ENCODE assay signal across 17 cellular contexts in genomic region chr17:59342681-59343127, GRCh38. TPM values are rescaled to one million over a fixed set of nuclear protein-coding genes. Genes with fewer than 3 reads are reported as not detected.
DNase-seq lines count a peak whose midpoint lies in the region; ATAC-seq, FAIRE-seq and TF ChIP-seq lines count a peak whose summit lies in the region.
"Had no signal": no experiment of that assay in that cellular context is flagged by ENCODE, and none has a peak within 500 bp of the region (broad histone marks: within the 10 kb centered on the region; RNA-seq: fewer than 3 reads in every experiment).

No MANE protein-coding gene starts in this region.

- SMC1A ChIA-PET in GM12878 (lab: Charles Lee; ENCODE audit: uncharacterized antibody, unreplicated experiment) = interaction anchor here (0.8 to 1.8 kb wide), 5 partner anchors 19 to 99 kb away, joined by 3 to 5 read pairs (median 4); no protein-coding TSS in a partner anchor

- DNase-seq in activated CD4-positive, CD25-positive, alpha-beta regulatory T cell (lab: John Stamatoyannopoulos, UW) = no peak
- no peak for DNase-seq in activated CD8-positive, alpha-beta T cell treated with anti-CD3 and anti-CD28 coated beads, Interleukin-2, amount 10 ng/mL, durations not matched to agents 7 days and 5 days
- DNase-seq in GM12878 (ENCODE audit: low read depth, low spot score) (no peak), SHP77 (lab: John Stamatoyannopoulos, UW) (no peak), body of pancreas (no peak), retina (no peak)
- DNase-seq in stimulated activated effector memory CD8-positive, alpha-beta T cell treated with anti-CD3 and anti-CD28 coated beads, Interleukin-12 subunit alpha, Interleukin-12 subunit beta, amount 100 ng/mL, for 72 hours (ENCODE audit: low spot score in 2 of 2) = peak; percentile 49 to 86
- DNase-seq: 8988T, COR-L47, midbrain, NCI-H1417 treated with DMSO at 0.1 percent for 48 hours, NCI-H526 had no signal

- no peak overlapping the region for H3K4me3 Mint-ChIP-seq in activated CD8-positive, alpha-beta T cell treated with anti-CD3 and anti-CD28 coated beads, Interleukin-2, amount 10 ng/mL, durations not matched to agents 7 days and 5 days
- H3K4me3 Mint-ChIP-seq in stimulated activated effector memory CD8-positive, alpha-beta T cell treated with anti-CD3 and anti-CD28 coated beads, Interleukin-12 subunit alpha, Interleukin-12 subunit beta, amount 100 ng/mL, for 72 hours = peak overlapping the region; percentile 46

- no peaks in the 10 kb centered on the region for H3K36me3 Mint-ChIP-seq in activated CD8-positive, alpha-beta T cell treated with anti-CD3 and anti-CD28 coated beads, Interleukin-2, amount 10 ng/mL, durations not matched to agents 7 days and 5 days (ENCODE audit: low read depth)
- peaks cover 7% of the 10 kb centered on the region for H3K36me3 Mint-ChIP-seq in stimulated activated effector memory CD8-positive, alpha-beta T cell treated with anti-CD3 and anti-CD28 coated beads, Interleukin-12 subunit alpha, Interleukin-12 subunit beta, amount 100 ng/mL, for 72 hours

- TF ChIP-seq POLR2A in GM12878 (IDR thresholded peaks at IDR 0.05; ENCODE audit: low read depth, low read length) (no peak), body of pancreas (IDR thresholded peaks at IDR 0.05) (no peak)

- H3K9me3 ChIP-seq in GM12878 (replicated peaks; ENCODE audit: control insufficient read depth, insufficient read depth, low read length) (no peaks in the 10 kb centered on the region), body of pancreas (no peaks in the 10 kb centered on the region)
- H3K9me3 ChIP-seq: prostate gland had no signal

- H3K4me3 ChIP-seq in GM12878 (no peak overlapping the region), body of pancreas (no peak overlapping the region)
- H3K4me3 ChIP-seq: prostate gland had no signal

- no TSS peak for BruUV-seq in GM12878 (replicated peaks; lab: Mats Ljungman, UMichigan)

- H3K4me1 ChIP-seq in GM12878 (ENCODE audit: control insufficient read depth, insufficient read depth, low read length) = no peaks in the 10 kb centered on the region
- H3K4me1 ChIP-seq in body of pancreas = peaks cover 35% of the 10 kb centered on the region
- H3K4me1 ChIP-seq: prostate gland had no signal

- RAD21 ChIA-PET in GM12878 (lab: Charles Lee; ENCODE audit: unreplicated experiment) = no interaction called here

- WGBS in GM12878 (ENCODE audit: insufficient coverage, insufficient replicate concordance, low lambda C conversion rate, missing lambda C conversion rate) = 1% methylated on average over 4 of the region's 4 CpGs
- 57 to 67% methylated on average over 3 to 4 of the region's 4 CpGs for WGBS in body of pancreas, 2 donors

- no peaks in the 10 kb centered on the region for H4K20me1 ChIP-seq in GM12878 (ENCODE audit: control insufficient read depth, insufficient read depth)

- H3K9ac ChIP-seq in GM12878 (ENCODE audit: control insufficient read depth, insufficient read depth, low read length) = no peak overlapping the region

- H3K27ac ChIP-seq in GM12878 (ENCODE audit: control insufficient read depth, insufficient read depth) (no peak overlapping the region), body of pancreas (no peak overlapping the region)
- H3K27ac ChIP-seq: prostate gland had no signal

- TF ChIP-seq EP300 in GM12878 (IDR thresholded peaks at IDR 0.05; ENCODE audit: borderline replicate concordance in 1 of 2, control insufficient read depth in 1 of 2, low read depth in 2 of 2, low read length in 2 of 2) = no peak

- intact Hi-C loops in GM12878 (cut with micrococcal nuclease; ENCODE audit: unreplicated experiment) (no loop called here), body of pancreas (cut with DNase I) (no loop called here)

- in situ Hi-C loops in GM12878 (cut with MboI) = no loop called here

- H3K27me3 ChIP-seq in GM12878 (replicated peaks in 1 of 2; ENCODE audit: control insufficient read depth in 2 of 2, insufficient read depth in 2 of 2, low read length in 1 of 2) = no peaks in the 10 kb centered on the region
- H3K27me3 ChIP-seq in body of pancreas = no peaks in the 10 kb centered on the region

- no peak overlapping the region for H3K4me2 ChIP-seq in GM12878 (ENCODE audit: control insufficient read depth, insufficient read depth)

- no peak for TF ChIP-seq RAD21 in GM12878 (IDR thresholded peaks at IDR 0.05; ENCODE audit: insufficient read depth, low read depth, low read length)

- peaks cover 29% of the 10 kb centered on the region for H3K4me1 Mint-ChIP-seq in activated CD8-positive, alpha-beta T cell treated with anti-CD3 and anti-CD28 coated beads, Interleukin-2, amount 10 ng/mL, durations not matched to agents 7 days and 5 days (ENCODE audit: low read depth)
- H3K4me1 Mint-ChIP-seq in stimulated activated effector memory CD8-positive, alpha-beta T cell treated with anti-CD3 and anti-CD28 coated beads, Interleukin-12 subunit alpha, Interleukin-12 subunit beta, amount 100 ng/mL, for 72 hours = peaks cover 69% of the 10 kb centered on the region

- no peaks in the 10 kb centered on the region for H3K27me3 Mint-ChIP-seq in activated CD8-positive, alpha-beta T cell treated with anti-CD3 and anti-CD28 coated beads, Interleukin-2, amount 10 ng/mL, durations not matched to agents 7 days and 5 days (ENCODE audit: low read depth)

- H3K36me3 ChIP-seq in GM12878 (ENCODE audit: control insufficient read depth in 2 of 2, insufficient read depth in 2 of 2, low read length in 1 of 2) (no peaks in the 10 kb centered on the region), body of pancreas (replicated peaks in 1 of 2; ENCODE audit: insufficient read depth in 1 of 2, low read depth in 2 of 2) (no peaks in the 10 kb centered on the region)
- H3K36me3 ChIP-seq: prostate gland had no signal

- FAIRE-seq in GM12878 (lab: Jason Lieb, UNC) = no peak
- FAIRE-seq: endometrium, frontal cortex, GM18507 had no signal

- H3K27ac Mint-ChIP-seq in activated CD8-positive, alpha-beta T cell treated with anti-CD3 and anti-CD28 coated beads, Interleukin-2, amount 10 ng/mL, durations not matched to agents 7 days and 5 days = peak overlapping the region; percentile 70
- peak overlapping the region; percentile 85 for H3K27ac Mint-ChIP-seq in stimulated activated effector memory CD8-positive, alpha-beta T cell treated with anti-CD3 and anti-CD28 coated beads, Interleukin-12 subunit alpha, Interleukin-12 subunit beta, amount 100 ng/mL, for 72 hours

- ATAC-seq in activated CD4-positive, CD25-positive, alpha-beta regulatory T cell treated with anti-CD3 and anti-CD28 coated beads, Interleukin-2, amount 50 U/mL, for 24 hours = peak; percentile 94
- ATAC-seq in activated CD8-positive, alpha-beta T cell treated with anti-CD3 and anti-CD28 coated beads, Interleukin-2, amount 10 ng/mL, durations not matched to agents 7 days and 5 days = peak; percentile 68
- peak; percentile 56 for ATAC-seq in GM12878
- ATAC-seq in stimulated activated effector memory CD8-positive, alpha-beta T cell treated with anti-CD3 and anti-CD28 coated beads, Interleukin-12 subunit alpha, Interleukin-12 subunit beta, amount 100 ng/mL, for 72 hours = peak; percentile 97
- no peak for ATAC-seq in body of pancreas

- TF ChIP-seq CTCF in GM12878 (IDR thresholded peaks at IDR 0.05 in 2 of 3, conservative IDR thresholded peaks at IDR 0.05 in 1 of 3; ENCODE audit: control insufficient read depth in 2 of 3, extremely low read depth in 1 of 3, insufficient read depth in 1 of 3, low read depth in 3 of 3, low read length in 3 of 3) (no peak), body of pancreas (IDR thresholded peaks at IDR 0.05) (no peak)

- no peak overlapping the region for H2AFZ ChIP-seq in GM12878 (ENCODE audit: control insufficient read depth, low read depth, low read length)

- H3K9me3 Mint-ChIP-seq in activated CD8-positive, alpha-beta T cell treated with anti-CD3 and anti-CD28 coated beads, Interleukin-2, amount 10 ng/mL, durations not matched to agents 7 days and 5 days (ENCODE audit: insufficient read depth) = no peaks in the 10 kb centered on the region
- H3K9me3 Mint-ChIP-seq in stimulated activated effector memory CD8-positive, alpha-beta T cell treated with anti-CD3 and anti-CD28 coated beads, Interleukin-12 subunit alpha, Interleukin-12 subunit beta, amount 100 ng/mL, for 72 hours = no peaks in the 10 kb centered on the region

- H3K79me2 ChIP-seq in GM12878 (ENCODE audit: control insufficient read depth, insufficient read depth, low read length) = no peaks in the 10 kb centered on the region

- POLR2A ChIA-PET in activated CD8-positive, alpha-beta T cell treated with anti-CD3 and anti-CD28 coated beads, Interleukin-2, amount 10 ng/mL, durations not matched to agents 7 days and 5 days (lab: Charles Lee) = interaction anchor here (1.1 kb wide), 1 partner anchor 10 kb away, joined by 4 read pairs; no protein-coding TSS in a partner anchor
- POLR2A ChIA-PET in GM12878 (lab: Charles Lee) = no interaction called here

- CTCF ChIA-PET in activated CD8-positive, alpha-beta T cell treated with anti-CD3 and anti-CD28 coated beads, Interleukin-2, amount 10 ng/mL, durations not matched to agents 7 days and 5 days (lab: Charles Lee) = interaction anchor here (1.1 to 2.1 kb wide), 7 partner anchors 10 to 99 kb away, joined by 3 to 10 read pairs (median 6); no protein-coding TSS in a partner anchor
- CTCF ChIA-PET in GM12878 (lab: Yijun Ruan, JAX) = interaction anchor here (1.3 to 1.6 kb wide), 3 partner anchors 13 to 99 kb away, joined by 3 to 6 read pairs (median 4); no protein-coding TSS in a partner anchor

RNA-seq across cellular contexts. Expression of gene YPEL2, which starts 11.2 kb away (rescaled TPM):
- 1 to 10 TPM; 9.0 to 10.0 TPM for total RNA-seq in activated CD8-positive, alpha-beta T cell treated with anti-CD3 and anti-CD28 coated beads, Interleukin-2, amount 10 ng/mL, durations not matched to agents 7 days and 5 days
- 23.6 and 27.1 TPM in 2 replicates for total RNA-seq in GM12878 (2013; cell fraction: nucleolus; rRNA removed)
- total RNA-seq in GM12878 (2014; rRNA removed) = 0.45 and 0.71 TPM in 2 replicates
- total RNA-seq in GM12878 (2014; rRNA removed; fragmentation: Illumina TruSeq; extraction: Trizol) = 0.63 and 0.64 TPM in 2 replicates
- total RNA-seq in GM12878 (2021) = 0.69 and 0.92 TPM in 2 replicates
- 1.5 TPM for polyA plus RNA-seq in GM12878 (2011; ENCODE audit: low read depth)
- 8.1 and 8.3 TPM in 2 replicates for polyA plus RNA-seq in GM12878 (2011; rRNA removed)
- polyA plus RNA-seq in GM12878 (2011; cell fraction: cytosol; rRNA removed) = 4.7 and 6.4 TPM in 2 replicates
- 4.7 and 7.8 TPM in 2 replicates for polyA plus RNA-seq in GM12878 (2011; cell fraction: nucleus; rRNA removed)
- 2.3 and 2.6 TPM in 2 replicates for polyA plus RNA-seq in GM12878 (2012)
- polyA plus RNA-seq in GM12878 (2014; fragmentation: Illumina TruSeq; extraction: Trizol) = 0.55 and 0.76 TPM in 2 replicates
- under 1 TPM; 0.11 to 0.18 TPM for polyA plus RNA-seq in GM12878 (2014; fragmentation: Nextera tagmentation; extraction: Ambion mirVana)
- 0.41 and 0.47 TPM in 2 replicates for polyA plus RNA-seq in GM12878 (2014; rRNA removed)
- under 1 TPM; 0.15 to 0.51 TPM for polyA plus RNA-seq in GM12878 (2016; fragmentation: Nextera tagmentation; extraction: Ambion mirVana)
- polyA minus RNA-seq in GM12878 (2011; rRNA and poly(A)+ RNA removed) = 7.1 and 12.7 TPM in 2 replicates
- polyA minus RNA-seq in GM12878 (2011; cell fraction: cytosol; rRNA and poly(A)+ RNA removed) = 2.5 and 3.2 TPM in 2 replicates
- 5.4 and 5.7 TPM in 2 replicates for polyA minus RNA-seq in GM12878 (2011; cell fraction: nucleus; rRNA and poly(A)+ RNA removed)
- 10 to 100 TPM; 26.7 to 27.0 TPM for total RNA-seq in body of pancreas

Comparison
In these comparisons a context has a peak if more than half of its experiments do, and no peak if none do; other contexts are left out.
1. DNase-seq: peak in stimulated activated effector memory CD8-positive, alpha-beta T cell treated with anti-CD3 and anti-CD28 coated beads, Interleukin-12 subunit alpha, Interleukin-12 subunit beta, amount 100 ng/mL, for 72 hours (2 of 2); none in activated CD4-positive, CD25-positive, alpha-beta regulatory T cell (0 of 4), activated CD8-positive, alpha-beta T cell treated with anti-CD3 and anti-CD28 coated beads, Interleukin-2, amount 10 ng/mL, durations not matched to agents 7 days and 5 days (single experiment), GM12878 (single experiment), SHP77 (0 of 2), body of pancreas (0 of 4) and retina (single experiment).